8 cellular contexts compared by ENCODE assay signal in the genomic region with DNA sequence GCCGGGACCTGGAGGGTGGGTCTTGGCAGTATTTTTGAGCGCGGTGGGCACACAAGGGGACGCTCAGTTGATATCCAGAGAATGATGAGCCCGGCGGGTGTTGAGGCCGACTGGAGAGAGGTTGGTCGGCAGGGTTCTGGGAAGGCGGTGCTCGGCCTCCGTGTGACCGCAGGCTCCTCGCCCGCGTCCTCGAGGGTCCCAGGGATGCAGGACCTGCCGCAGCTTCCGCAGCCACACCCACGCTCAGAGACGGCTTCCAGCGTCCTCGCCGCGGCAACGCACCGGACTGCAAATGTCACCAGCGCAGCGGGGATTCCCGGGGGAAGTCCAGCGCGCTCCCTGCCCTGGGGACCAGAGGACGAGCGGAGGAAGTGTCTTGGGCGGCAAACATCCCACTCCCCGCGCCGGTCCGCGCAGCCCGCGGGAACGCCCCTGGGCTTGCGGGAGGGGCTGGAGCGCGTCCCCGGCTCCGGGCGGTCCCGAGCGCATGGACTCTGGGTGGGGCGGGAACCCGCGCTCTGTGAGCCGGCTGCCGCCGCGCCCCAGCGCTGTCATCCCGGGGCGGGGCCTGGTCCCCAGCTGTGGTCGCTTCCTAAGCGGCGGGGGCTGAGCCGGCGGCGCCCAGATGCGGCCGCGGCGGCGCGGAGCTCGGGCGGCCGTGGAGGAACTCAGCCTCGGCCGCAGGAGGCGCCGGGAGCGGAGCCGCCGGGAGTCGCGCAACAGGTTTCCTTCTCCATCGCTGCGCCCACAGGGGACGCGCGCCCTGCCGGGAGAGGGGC. TPM values are rescaled to one million over a fixed set of nuclear protein-coding genes. Genes with fewer than 3 reads are reported as not detected.
A peak's percentile ranks its signal among the peaks of the same experiment; 100 is the strongest.
DNase-seq lines count a peak whose midpoint lies in the region; ATAC-seq and TF ChIP-seq lines count a peak whose summit lies in the region.

Gene STX11 (plus strand): TSS at position 624 of the 779 bp plus-strand sequence. CDS start 36,111 bp downstream, outside the sequence.

- ATAC-seq in HG03378 (IDR thresholded peaks at IDR 0.05; ENCODE audit: unreplicated experiment) (peak; percentile 40), omental fat pad (ENCODE audit: low FRiP score) (peak; percentile 88), thoracic aorta (ENCODE audit: insufficient number of reproducible peaks, low FRiP score, low read depth) (peak; percentile 42)

- no peaks in the 10 kb centered on the region for H3K9me3 ChIP-seq in thoracic aorta

- no peak for TF ChIP-seq CTCF in omental fat pad (IDR thresholded peaks at IDR 0.05)
- no peak for TF ChIP-seq CTCF in thoracic aorta (IDR thresholded peaks at IDR 0.05)

- DNase-seq in AG20443 (ENCODE audit: low spot score) (peak; percentile 89), RPMI8226 (peak; percentile 73), germinal center (ENCODE audit: low spot score) (peak; percentile 73), omental fat pad (ENCODE audit: low spot score) (peak; percentile 35), thoracic aorta (ENCODE audit: low spot score) (no peak)
- peak; percentile 73 for DNase-seq in activated T-helper 9 cell treated with anti-CD3 and anti-CD28 coated beads, Interleukin-2, amount 50 U/mL, for 16 hours (ENCODE audit: low read depth)

- TF ChIP-seq POLR2A in GM19193 (IDR thresholded peaks at IDR 0.05; ENCODE audit: extremely low read depth, insufficient read depth, insufficient read length): peak; percentile 94

- H3K36me3 ChIP-seq in thoracic aorta: no peaks in the 10 kb centered on the region

- H3K4me1 ChIP-seq in thoracic aorta (ENCODE audit: control insufficient read depth in 1 of 2, low read depth in 2 of 2): peaks cover 0 to 14% of the 10 kb centered on the region in 2 donors

- H3K4me3 ChIP-seq in thoracic aorta: peak within 1 kb of the TSS; percentile 76

- peak within 1 kb of the TSS in 1 of 2 donors; percentile 15 for H3K27ac ChIP-seq in thoracic aorta

- H3K27me3 ChIP-seq in thoracic aorta (replicated peaks; ENCODE audit: insufficient read depth): no peaks in the 10 kb centered on the region

RNA-seq across cellular contexts. Expression of gene STX11, which starts in this region (rescaled TPM):
- total RNA-seq in omental fat pad (100 to 1,000 TPM in 3 of 4 donors, 10 to 100 TPM in 1; 34.5 to 156 (median 113) TPM), thoracic aorta (10 to 100 TPM; 12.1 to 17.2 TPM)
